20 cellular contexts compared by ENCODE assay signal in genomic region chr15:100464256-100464655, GRCh38.
"Had no signal": no experiment of that assay in that cellular context is flagged by ENCODE, and none has a peak within 500 bp of the region (broad histone marks: within the 10 kb centered on the region; RNA-seq: fewer than 3 reads in every experiment).

No MANE protein-coding gene starts in this region.

- ATAC-seq: activated CD8-positive, alpha-beta T cell treated with anti-CD3 and anti-CD28 coated beads, Interleukin-2, amount 10 ng/mL, durations not matched to agents 7 days and 5 days; effector memory CD8-positive, alpha-beta T cell; foreskin keratinocyte; right lobe of liver had no signal

- H3K27ac Mint-ChIP-seq: activated CD8-positive, alpha-beta T cell treated with anti-CD3 and anti-CD28 coated beads, Interleukin-2, amount 10 ng/mL, durations not matched to agents 7 days and 5 days; activated naive CD4-positive, alpha-beta T cell treated with anti-CD3 and anti-CD28 coated beads, Interleukin-2, amount 50 U/mL, for 72 hours; brain; effector memory CD8-positive, alpha-beta T cell; nephron; stimulated activated memory B cell treated with anti-CD40 and anti-IgM and Interleukin-4, amounts not matched to agents 10 μg/mL and 1 μg/mL and 100 μg/mL, for 72 hours; T-cell had no signal

- H3K4me3 Mint-ChIP-seq: activated CD8-positive, alpha-beta T cell treated with anti-CD3 and anti-CD28 coated beads, Interleukin-2, amount 10 ng/mL, durations not matched to agents 7 days and 5 days; brain; effector memory CD8-positive, alpha-beta T cell; nephron; stimulated activated memory B cell treated with anti-CD40 and anti-IgM and Interleukin-4, amounts not matched to agents 10 μg/mL and 1 μg/mL and 100 μg/mL, for 72 hours; T-cell had no signal

- DNase-seq: activated CD4-positive, alpha-beta T cell treated with anti-CD3 and anti-CD28 coated beads for 1 hour; activated CD4-positive, alpha-beta T cell treated with anti-CD3 and anti-CD28 coated beads, Interleukin-2, amount 50 U/mL, for 1 hour; activated CD8-positive, alpha-beta T cell treated with anti-CD3 and anti-CD28 coated beads, Interleukin-2, amount 10 ng/mL, durations not matched to agents 7 days and 5 days; activated T-cell treated with anti-CD3 and anti-CD28 coated beads, Interleukin-2, amount 50 U/mL, for 1 hour; aorta; caudate nucleus; dorsolateral prefrontal cortex; effector memory CD8-positive, alpha-beta T cell; foreskin keratinocyte; kidney glomerular epithelial cell; left ventricle myocardium inferior; nucleus accumbens; right lobe of liver; small intestine; testis had no signal

- H3K36me3 Mint-ChIP-seq: brain; stimulated activated memory B cell treated with anti-CD40 and anti-IgM and Interleukin-4, amounts not matched to agents 10 μg/mL and 1 μg/mL and 100 μg/mL, for 72 hours had no signal

- H3K27me3 Mint-ChIP-seq: brain; stimulated activated memory B cell treated with anti-CD40 and anti-IgM and Interleukin-4, amounts not matched to agents 10 μg/mL and 1 μg/mL and 100 μg/mL, for 72 hours; T-cell had no signal

- H3K9me3 Mint-ChIP-seq: activated naive CD4-positive, alpha-beta T cell treated with anti-CD3 and anti-CD28 coated beads, Interleukin-2, amount 50 U/mL, for 72 hours; effector memory CD8-positive, alpha-beta T cell; nephron; stimulated activated memory B cell treated with anti-CD40 and anti-IgM and Interleukin-4, amounts not matched to agents 10 μg/mL and 1 μg/mL and 100 μg/mL, for 72 hours; T-cell had no signal
